ENCODE assay signal across 12 cellular contexts in genomic region chr15:40058476-40059140, GRCh38. TPM values are rescaled to one million over a fixed set of nuclear protein-coding genes. Genes with fewer than 3 reads are reported as not detected.
DNase-seq lines count a peak whose midpoint lies in the region; ATAC-seq and TF ChIP-seq lines count a peak whose summit lies in the region.
"Had no signal": no experiment of that assay in that cellular context is flagged by ENCODE, and none has a peak within 500 bp of the region (broad histone marks: within the 10 kb centered on the region; RNA-seq: fewer than 3 reads in every experiment).

No MANE protein-coding gene starts in this region.

- H3K4me3 Mint-ChIP-seq in CD14-positive monocyte (peak overlapping the region in 1 of 2 donors; percentile 13), T-helper 17 cell (no peak overlapping the region)
- H3K4me3 Mint-ChIP-seq in activated T-helper 1 cell treated with anti-CD3 and anti-CD28 coated beads, Interleukin-12 subunit alpha, Interleukin-12 subunit beta, Interleukin-2, Interleukin-4 antibody, amounts not matched to agents 30 ng/mL and 10 ng/mL and 1 ng/mL, durations not matched to agents 14 hours and 24 hours and 36 hours, result no peak overlapping the region
- H3K4me3 Mint-ChIP-seq: activated B cell treated with CpG ODN at 0.5 μM for 24 hours had no signal

- no peaks in the 10 kb centered on the region for H3K27me3 Mint-ChIP-seq in CD14-positive monocyte (ENCODE audit: low read depth in 3 of 3)
- H3K27me3 Mint-ChIP-seq in activated T-helper 1 cell treated with anti-CD3 and anti-CD28 coated beads, Interleukin-12 subunit alpha, Interleukin-12 subunit beta, Interleukin-2, Interleukin-4 antibody, amounts not matched to agents 30 ng/mL and 10 ng/mL and 1 ng/mL, durations not matched to agents 14 hours and 24 hours and 36 hours (ENCODE audit: insufficient read depth), result no peaks in the 10 kb centered on the region
- peaks cover 6% of the 10 kb centered on the region for H3K27me3 Mint-ChIP-seq in T-helper 17 cell
- H3K27me3 Mint-ChIP-seq: activated B cell treated with CpG ODN at 0.5 μM for 24 hours had no signal

- intact Hi-C loops in CD14-positive monocyte (cut with micrococcal nuclease), result no loop called here
- intact Hi-C loops in activated T-helper 1 cell treated with anti-CD3 and anti-CD28 coated beads, Interleukin-12 subunit alpha, Interleukin-12 subunit beta, Interleukin-2, Interleukin-4 antibody, amounts not matched to agents 30 ng/mL and 10 ng/mL and 1 ng/mL, durations not matched to agents 14 hours and 24 hours and 36 hours (cut with micrococcal nuclease), result no loop called here

- no peaks in the 10 kb centered on the region for H3K9me3 ChIP-seq in T-helper 17 cell (ENCODE audit: control insufficient read depth, low read length, poor library complexity, severe bottlenecking)

- H3K9me3 Mint-ChIP-seq in CD14-positive monocyte, result no peaks in the 10 kb centered on the region
- no peaks in the 10 kb centered on the region for H3K9me3 Mint-ChIP-seq in activated T-helper 1 cell treated with anti-CD3 and anti-CD28 coated beads, Interleukin-12 subunit alpha, Interleukin-12 subunit beta, Interleukin-2, Interleukin-4 antibody, amounts not matched to agents 30 ng/mL and 10 ng/mL and 1 ng/mL, durations not matched to agents 14 hours and 24 hours and 36 hours
- H3K9me3 Mint-ChIP-seq: activated B cell treated with CpG ODN at 0.5 μM for 24 hours had no signal

- H3K27ac Mint-ChIP-seq in CD14-positive monocyte, result peak overlapping the region in 4 of 7 donors; percentile 29 to 83 (median 58)
- H3K27ac Mint-ChIP-seq in activated T-helper 1 cell treated with anti-CD3 and anti-CD28 coated beads, Interleukin-12 subunit alpha, Interleukin-12 subunit beta, Interleukin-2, Interleukin-4 antibody, amounts not matched to agents 30 ng/mL and 10 ng/mL and 1 ng/mL, durations not matched to agents 14 hours and 24 hours and 36 hours, result peak overlapping the region; percentile 20
- H3K27ac Mint-ChIP-seq in T-helper 17 cell, result no peak overlapping the region

- DNase-seq in CD14-positive monocyte (ENCODE audit: low spot score), result no peak
- DNase-seq in HCEC 1CT, result peak; percentile 80
- no peak for DNase-seq in activated T-helper 1 cell treated with anti-CD3 and anti-CD28 coated beads, Interleukin-12 subunit alpha, Interleukin-12 subunit beta, Interleukin-2, Interleukin-4 antibody, amounts not matched to agents 30 ng/mL and 10 ng/mL and 1 ng/mL, durations not matched to agents 14 hours and 24 hours and 36 hours (ENCODE audit: low spot score)
- peak; percentile 74 for DNase-seq in hepatic stellate cell (ENCODE audit: low spot score)
- DNase-seq in GM13976 (ENCODE audit: low spot score), result no peak
- DNase-seq in T-helper 17 cell, result no peak
- no peak for DNase-seq in AG20443 (ENCODE audit: low spot score)
- DNase-seq: activated B cell treated with CpG ODN at 0.5 μM for 24 hours, amygdala, NCI-H2107, right cardiac atrium had no signal

- TF ChIP-seq CTCF in CD14-positive monocyte (IDR thresholded peaks at IDR 0.05) (no peak), GM13976 (IDR thresholded peaks at IDR 0.05; ENCODE audit: borderline replicate concordance, control extremely low read depth, extremely low read depth, insufficient read depth, missing control alignments) (no peak)

- H3K4me1 Mint-ChIP-seq in CD14-positive monocyte (peaks cover 43% of the 10 kb centered on the region), T-helper 17 cell (peaks cover 26% of the 10 kb centered on the region)
- H3K4me1 Mint-ChIP-seq in activated T-helper 1 cell treated with anti-CD3 and anti-CD28 coated beads, Interleukin-12 subunit alpha, Interleukin-12 subunit beta, Interleukin-2, Interleukin-4 antibody, amounts not matched to agents 30 ng/mL and 10 ng/mL and 1 ng/mL, durations not matched to agents 14 hours and 24 hours and 36 hours (ENCODE audit: low read depth), result peaks cover 40% of the 10 kb centered on the region

- ATAC-seq in T-helper 17 cell (no peak), HG03378 (IDR thresholded peaks at IDR 0.05; ENCODE audit: unreplicated experiment) (no peak)
- ATAC-seq: right cardiac atrium had no signal

- peaks cover 2 to 5% of the 10 kb centered on the region in 2 donors for H3K36me3 Mint-ChIP-seq in CD14-positive monocyte
- peaks cover 7% of the 10 kb centered on the region for H3K36me3 Mint-ChIP-seq in activated T-helper 1 cell treated with anti-CD3 and anti-CD28 coated beads, Interleukin-12 subunit alpha, Interleukin-12 subunit beta, Interleukin-2, Interleukin-4 antibody, amounts not matched to agents 30 ng/mL and 10 ng/mL and 1 ng/mL, durations not matched to agents 14 hours and 24 hours and 36 hours (ENCODE audit: low read depth)
- H3K36me3 Mint-ChIP-seq in T-helper 17 cell (ENCODE audit: low read depth), result peaks cover 7% of the 10 kb centered on the region

- in situ Hi-C loops in GM13976 (cut with MboI; ENCODE audit: low sequenced_read_pairs, unreplicated experiment), result no loop called here

RNA-seq across cellular contexts. Expression of gene SRP14, which starts 19.6 kb away (rescaled TPM):
- polyA plus RNA-seq in CD14-positive monocyte, result 100 to 1,000 TPM; 525 to 548 TPM
- 144 and 147 TPM in 2 replicates for total RNA-seq in activated T-helper 1 cell treated with anti-CD3 and anti-CD28 coated beads, Interleukin-12 subunit alpha, Interleukin-12 subunit beta, Interleukin-2, Interleukin-4 antibody, amounts not matched to agents 30 ng/mL and 10 ng/mL and 1 ng/mL, durations not matched to agents 14 hours and 24 hours and 36 hours
- 100 to 1,000 TPM; 108 to 114 TPM for total RNA-seq in T-helper 17 cell

RNA-seq across cellular contexts. Expression of gene BMF, which starts 50.1 kb away (rescaled TPM):
- 1 to 10 TPM; 5.6 to 6.5 TPM for polyA plus RNA-seq in CD14-positive monocyte
- total RNA-seq in activated T-helper 1 cell treated with anti-CD3 and anti-CD28 coated beads, Interleukin-12 subunit alpha, Interleukin-12 subunit beta, Interleukin-2, Interleukin-4 antibody, amounts not matched to agents 30 ng/mL and 10 ng/mL and 1 ng/mL, durations not matched to agents 14 hours and 24 hours and 36 hours, result 10.1 and 16.5 TPM in 2 replicates
- 10 to 100 TPM in 1 of 2 donors, 1 to 10 TPM in 1; 8.0 to 13.4 TPM for total RNA-seq in T-helper 17 cell

Comparison
In these comparisons a context has a peak if more than half of its experiments do, and no peak if none do; other contexts are left out.
1. DNase-seq: peak in HCEC 1CT (single experiment) and hepatic stellate cell (single experiment); none in CD14-positive monocyte (single experiment), activated T-helper 1 cell treated with anti-CD3 and anti-CD28 coated beads, Interleukin-12 subunit alpha, Interleukin-12 subunit beta, Interleukin-2, Interleukin-4 antibody, amounts not matched to agents 30 ng/mL and 10 ng/mL and 1 ng/mL, durations not matched to agents 14 hours and 24 hours and 36 hours (single experiment), GM13976 (single experiment), T-helper 17 cell (0 of 3) and AG20443 (single experiment).